1 cellular context compared by ENCODE assay signal in genomic region chr3:148083501-148084267, GRCh38.
TF ChIP-seq lines count a peak whose summit lies in the region.

No MANE protein-coding gene starts in this region.

TF ChIP-seq in WTC11, 78 proteins besides CTCF, POLR2A, EP300 and RAD21 (continued from another document):
- TF ChIP-seq NFATC4 (CRISPR knock-in tag; IDR thresholded peaks at IDR 0.05) (no peak), NFYB (CRISPR knock-in tag; conservative IDR thresholded peaks at IDR 0.05; ENCODE audit: low read depth) (no peak), JUN (CRISPR knock-in tag; IDR thresholded peaks at IDR 0.05) (no peak), RORB (CRISPR knock-in tag; IDR thresholded peaks at IDR 0.05) (no peak), CREB1 (CRISPR knock-in tag; IDR thresholded peaks at IDR 0.05) (no peak)
